ENCODE assay signal across 29 cellular contexts in genomic region chr5:51072937-51073336, GRCh38.
DNase-seq lines count a peak whose midpoint lies in the region; ATAC-seq lines count a peak whose summit lies in the region.
"Had no signal": no experiment of that assay in that cellular context is flagged by ENCODE, and none has a peak within 500 bp of the region (broad histone marks: within the 10 kb centered on the region; RNA-seq: fewer than 3 reads in every experiment).

No MANE protein-coding gene starts in this region.

- H3K23ac ChIP-seq in neuronal stem cell (ENCODE audit: low read depth, low read length, poor library complexity): no peak overlapping the region

- no peak overlapping the region for H3K4me2 ChIP-seq in neuronal stem cell (ENCODE audit: insufficient read depth, low read length, poor library complexity, severe bottlenecking)
- H3K4me2 ChIP-seq: A549; BLaER1; BLaER1 treated with 17β-estradiol and CSF1 and Interleukin-3, amounts not matched to agents 10 nM and 100 nM had no signal

- no peak overlapping the region for H4K8ac ChIP-seq in neuronal stem cell (ENCODE audit: low read depth, low read length)

- H3K9ac ChIP-seq in neuronal stem cell (ENCODE audit: low read depth, low read length, poor library complexity): no peak overlapping the region
- H3K9ac ChIP-seq: BLaER1; BLaER1 treated with 17β-estradiol and CSF1 and Interleukin-3, amounts not matched to agents 10 nM and 100 nM had no signal

- H3K14ac ChIP-seq in neuronal stem cell (ENCODE audit: low read length): peak overlapping the region; percentile 47

- no peaks in the 10 kb centered on the region for H3K4me1 ChIP-seq in neuronal stem cell (ENCODE audit: control insufficient read depth in 2 of 2, insufficient read depth in 1 of 2, low read depth in 1 of 2, low read length in 2 of 2)
- H3K4me1 ChIP-seq: A549; BE2C; BLaER1; BLaER1 treated with 17β-estradiol and CSF1 and Interleukin-3, amounts not matched to agents 10 nM and 100 nM; Caco-2 had no signal

- H2BK5ac ChIP-seq in neuronal stem cell (ENCODE audit: low read length): no peak overlapping the region

- H4K91ac ChIP-seq in neuronal stem cell (ENCODE audit: low read depth, low read length, poor library complexity): no peak overlapping the region

- no peak overlapping the region for H3K18ac ChIP-seq in neuronal stem cell (ENCODE audit: low read length)

- H2AFZ ChIP-seq in neuronal stem cell (ENCODE audit: low read length): no peak overlapping the region

- peaks cover 0 to 2% (median 0%) of the 10 kb centered on the region in 3 experiments for H3K27me3 ChIP-seq in neuronal stem cell (ENCODE audit: control insufficient read depth in 3 of 3, insufficient read depth in 3 of 3, low read depth in 1 of 3, low read length in 3 of 3)
- H3K27me3 ChIP-seq: BE2C; BLaER1; BLaER1 treated with 17β-estradiol and CSF1 and Interleukin-3, amounts not matched to agents 10 nM and 100 nM had no signal

- no peak overlapping the region for H2BK12ac ChIP-seq in neuronal stem cell (ENCODE audit: low read length)

- H3K79me1 ChIP-seq in neuronal stem cell (ENCODE audit: low read depth, low read length): no peaks in the 10 kb centered on the region

- H3K36me3 ChIP-seq in neuronal stem cell (replicated peaks in 1 of 2; ENCODE audit: control insufficient read depth in 2 of 2, insufficient read depth in 2 of 2, low read length in 2 of 2): no peaks in the 10 kb centered on the region
- H3K36me3 ChIP-seq: BE2C; BLaER1; BLaER1 treated with 17β-estradiol and CSF1 and Interleukin-3, amounts not matched to agents 10 nM and 100 nM had no signal

- peak; percentile 63 for DNase-seq in Right ventricle myocardium inferior (ENCODE audit: missing footprints)
- DNase-seq in left ventricle myocardium superior: no peak
- no peak for DNase-seq in neuronal stem cell (ENCODE audit: low spot score)
- DNase-seq: 8988T; ACHN; AML-193; BE2C; C1 segment of cervical spinal cord; Caco-2; Calu3; CD4-positive, alpha-beta memory T cell; CD4-positive, alpha-beta T cell; CD4-positive, CD25-positive, alpha-beta regulatory T cell; CD8-positive, alpha-beta memory T cell; CD8-positive, alpha-beta T cell; COR-L47; DMS 273 treated with DMSO at 0.1 percent for 48 hours; DMS153; DMS53; DMS79; DMS79 treated with DMSO at 0.1 percent for 48 hours; DND-41; EL had no signal

- H3K9me3 ChIP-seq in neuronal stem cell (replicated peaks in 1 of 2; ENCODE audit: control insufficient read depth in 2 of 2, insufficient read depth in 1 of 2, low read depth in 1 of 2, low read length in 2 of 2): peaks cover 0 to 3% of the 10 kb centered on the region in 2 donors
- H3K9me3 ChIP-seq: A549, BE2C, BLaER1, Caco-2 had no signal

- WGBS in neuronal stem cell (ENCODE audit: extremely low coverage in 2 of 2, insufficient read length in 2 of 2, insufficient replicate concordance in 1 of 2), 2 donors: no CpG with 5 or more reads among the region's 5 CpGs

- H3K27ac ChIP-seq in neuronal stem cell (replicated peaks; ENCODE audit: low read length): no peak overlapping the region
- H3K27ac ChIP-seq: 22Rv1; A549; BLaER1; BLaER1 treated with 17β-estradiol and CSF1 and Interleukin-3, amounts not matched to agents 10 nM and 100 nM; C4-2B had no signal

- H2AK5ac ChIP-seq in neuronal stem cell (ENCODE audit: low read depth, low read length): no peak overlapping the region

- no peak overlapping the region for H3K4me3 ChIP-seq in neuronal stem cell (ENCODE audit: low read length in 2 of 2)
- H3K4me3 ChIP-seq: A549; BLaER1; BLaER1 treated with 17β-estradiol and CSF1 and Interleukin-3, amounts not matched to agents 10 nM and 100 nM had no signal

- H3K4ac ChIP-seq in neuronal stem cell (ENCODE audit: low read length): no peak overlapping the region

- intact Hi-C loops in Right ventricle myocardium inferior (cut with DNase I) (no loop called here), left ventricle myocardium superior (cut with micrococcal nuclease) (no loop called here)

- no peak overlapping the region for H2BK15ac ChIP-seq in neuronal stem cell (ENCODE audit: low read length)

- H2BK120ac ChIP-seq in neuronal stem cell (ENCODE audit: low read depth, low read length): no peak overlapping the region

- no peak for ATAC-seq in Right ventricle myocardium inferior
- no peak for ATAC-seq in left ventricle myocardium superior
- no peak for ATAC-seq in HG03196 (IDR thresholded peaks at IDR 0.05; ENCODE audit: unreplicated experiment)
- ATAC-seq: A549; CD8-positive, alpha-beta T cell had no signal
